Comparison of ENCODE assay signal across 27 cellular contexts in genomic region chr2:151060334-151060733, GRCh38.
"Had no signal": no experiment of that assay in that cellular context is flagged by ENCODE, and none has a peak within 500 bp of the region (broad histone marks: within the 10 kb centered on the region; RNA-seq: fewer than 3 reads in every experiment).

No MANE protein-coding gene starts in this region.

- H3K79me2 ChIP-seq: hepatocyte had no signal

- H3K27ac ChIP-seq: hepatocyte, left ventricle myocardium inferior, neural progenitor cell, pancreas, prostate gland, skin epidermis, stomach, testis, thyroid gland, transverse colon, upper lobe of left lung, vagina had no signal

- H3K9ac ChIP-seq: neural progenitor cell had no signal

- H3K4me2 ChIP-seq: hepatocyte, neural progenitor cell had no signal

- ATAC-seq: mucosa of descending colon; naive thymus-derived CD4-positive, alpha-beta T cell; pancreas; right cardiac atrium; sciatic nerve; stimulated activated naive B cell treated with anti-CD40 and anti-IgM and Interleukin-4, amounts not matched to agents 10 μg/mL and 1 μg/mL and 100 μg/mL, for 72 hours; stimulated activated naive CD8-positive, alpha-beta T cell treated with anti-CD3 and anti-CD28 coated beads, Interleukin-15, Interleukin-2, amounts not matched to agents 100 U/mL and 50 U/mL, for 24 hours had no signal

- H3K4me1 ChIP-seq: left ventricle myocardium inferior, neural progenitor cell, pancreas, prostate gland, stomach, testis, thyroid gland, transverse colon, upper lobe of left lung, vagina had no signal

- H2AFZ ChIP-seq: hepatocyte, neural progenitor cell had no signal

- H3K36me3 ChIP-seq: left ventricle myocardium inferior, neural progenitor cell, pancreas, prostate gland, stomach, thyroid gland, transverse colon, upper lobe of left lung, vagina had no signal

- H3K4me3 ChIP-seq: hepatocyte, left ventricle myocardium inferior, lung, mucosa of descending colon, neural progenitor cell, pancreas, prostate gland, skin epidermis, stomach, testis, thyroid gland, transverse colon, upper lobe of left lung, vagina had no signal

- H3K27me3 ChIP-seq: hepatocyte, neural progenitor cell, pancreas, stomach, testis, thyroid gland, transverse colon, upper lobe of left lung, vagina had no signal

- DNase-seq: islet precursor cell; left ventricle myocardium inferior; midbrain; mucosa of descending colon; naive thymus-derived CD4-positive, alpha-beta T cell; pancreas; posterior cingulate gyrus; retina; right cardiac atrium; stimulated activated CD4-positive, alpha-beta T cell treated with anti-CD3 and anti-CD28 coated beads, Interleukin-12 subunit alpha, Interleukin-12 subunit beta, amount 100 ng/mL, for 4 hours; stimulated activated CD4-positive, alpha-beta T cell treated with anti-CD3 and anti-CD28 coated beads, Interleukin-15, amount 100 ng/mL, for 24 hours; stimulated activated CD4-positive, alpha-beta T cell treated with anti-CD3 and anti-CD28 coated beads, Interleukin-2, amount 100 ng/mL, for 24 hours; stimulated activated CD4-positive, alpha-beta T cell treated with anti-CD3 and anti-CD28 coated beads, Interleukin-4, amount 100 ng/mL, for 1 hour; stimulated activated naive B cell treated with anti-CD40 and anti-IgM and Interleukin-4, amounts not matched to agents 10 μg/mL and 1 μg/mL and 100 μg/mL, for 72 hours; stimulated activated naive CD8-positive, alpha-beta T cell treated with anti-CD3 and anti-CD28 coated beads, Interleukin-15, Interleukin-2, amounts not matched to agents 100 U/mL and 50 U/mL, for 24 hours; stomach; testis; thyroid gland; transverse colon; upper lobe of left lung had no signal

- H3K9me3 ChIP-seq: left ventricle myocardium inferior, mucosa of descending colon, pancreas, prostate gland, stomach, testis, thyroid gland, transverse colon, upper lobe of left lung, vagina had no signal
